Comparison of ENCODE assay signal across 8 cellular contexts in the genomic region with DNA sequence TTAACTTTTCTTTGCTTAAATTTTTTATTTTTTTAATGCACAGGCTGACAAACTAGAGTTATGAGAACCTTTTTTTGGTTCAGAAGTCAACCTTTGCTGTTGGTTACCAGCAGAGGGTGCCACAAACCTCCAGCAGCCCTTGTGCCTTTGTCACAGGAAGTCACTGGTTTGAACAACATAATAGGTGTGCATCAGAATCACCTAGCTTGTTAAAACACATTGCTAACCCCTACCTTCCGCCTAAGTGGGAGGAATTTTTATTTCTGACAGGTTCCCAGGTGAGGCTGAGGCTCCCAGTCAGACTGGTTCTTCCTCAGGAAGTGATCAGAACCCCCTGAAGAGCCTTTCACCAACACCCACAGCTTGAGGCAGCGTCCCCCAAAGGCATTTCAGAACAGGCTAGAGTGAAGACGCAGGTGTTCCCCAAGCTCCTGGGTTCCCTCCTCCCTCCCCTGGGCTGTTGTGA. TPM values are rescaled to one million over a fixed set of nuclear protein-coding genes. Genes with fewer than 3 reads are reported as not detected.
DNase-seq lines count a peak whose midpoint lies in the region; ATAC-seq and TF ChIP-seq lines count a peak whose summit lies in the region.

No MANE protein-coding gene starts in this region.

- H3K4me1 ChIP-seq in colonic mucosa: peaks cover 10% of the 10 kb centered on the region
- peaks cover 0 to 24% of the 10 kb centered on the region in 2 donors for H3K4me1 ChIP-seq in left lung

- ATAC-seq in GM18520 (IDR thresholded peaks at IDR 0.05; ENCODE audit: unreplicated experiment): peak; percentile 48
- ATAC-seq in left lung: peak; percentile 68
- no peak for ATAC-seq in HG03432 (IDR thresholded peaks at IDR 0.05; ENCODE audit: unreplicated experiment)

- in situ Hi-C loops in ACHN (cut with HindIII; ENCODE audit: low pct_ligation_motif_present, low pct_unique_long_range_greater_than_20kb, low sequenced_read_pairs): no loop called here

- intact Hi-C loops in colonic mucosa (cut with DNase I) (loop anchor here (2.0 kb wide), 1 partner anchor 43 kb away; no protein-coding TSS in a partner anchor), left lung (cut with DNase I) (loop anchor here in 1 of 2 donors (5.0 kb wide), 1 partner anchor 39 kb away; no protein-coding TSS in a partner anchor)

- no peak overlapping the region for H3K4me3 ChIP-seq in NB4 (ENCODE audit: low read depth, low read length)
- no peak overlapping the region for H3K4me3 ChIP-seq in colonic mucosa
- no peak overlapping the region for H3K4me3 ChIP-seq in left lung

- TF ChIP-seq CTCF in NB4 (IDR thresholded peaks at IDR 0.05; ENCODE audit: low read depth, low read length): peak; percentile 95
- TF ChIP-seq CTCF in colonic mucosa (IDR thresholded peaks at IDR 0.05): peak; percentile 68
- peak; percentile 41 to 53 for TF ChIP-seq CTCF in left lung (IDR thresholded peaks at IDR 0.05)

- H3K27me3 ChIP-seq in colonic mucosa: no peaks in the 10 kb centered on the region
- no peaks in the 10 kb centered on the region for H3K27me3 ChIP-seq in left lung

- H3K36me3 ChIP-seq in colonic mucosa (no peaks in the 10 kb centered on the region), left lung (peaks cover 0 to 2% of the 10 kb centered on the region in 2 donors)

- DNase-seq in ACHN (peak; percentile 68), NB4 (ENCODE audit: low read depth) (peak; percentile 75), colonic mucosa (peak; percentile 64), left lung (peak in 1 of 2 donors; percentile 40)
- peak; percentile 28 to 49 for DNase-seq in activated CD4-positive, alpha-beta T cell treated with anti-CD3 and anti-CD28 coated beads for 24 hours (ENCODE audit: low read depth in 2 of 2)
- peak; percentile 32 to 54 for DNase-seq in stimulated activated CD8-positive, alpha-beta memory T cell treated with anti-CD3 and anti-CD28 coated beads, Interleukin-15, amount 100 ng/mL, for 4 hours (ENCODE audit: low read depth in 2 of 2)

- H3K27ac ChIP-seq in colonic mucosa (peak overlapping the region; percentile 26), left lung (no peak overlapping the region)

- no peak for TF ChIP-seq POLR2A in NB4 (IDR thresholded peaks at IDR 0.05; ENCODE audit: extremely low read depth, insufficient read length)

- H3K9me3 ChIP-seq in colonic mucosa: no peaks in the 10 kb centered on the region
- no peaks in the 10 kb centered on the region for H3K9me3 ChIP-seq in left lung

- peak overlapping the region in 1 of 2 donors; percentile 46 for H3K9ac ChIP-seq in colonic mucosa (ENCODE audit: low read depth in 2 of 2, low read length in 2 of 2)

RNA-seq across cellular contexts. Expression of a gene that starts 22.6 kb away (rescaled TPM):
- 100 to 1,000 TPM; 314 to 430 TPM for total RNA-seq in colonic mucosa
- 100 to 1,000 TPM; 151 to 155 TPM for total RNA-seq in left lung

RNA-seq across cellular contexts. Expression of a gene that starts 47.8 kb away (rescaled TPM):
- total RNA-seq in colonic mucosa (100 to 1,000 TPM in 1 of 2 donors, 10 to 100 TPM in 1; 62.6 to 117 TPM), left lung (10 to 100 TPM; 18.6 to 26.5 TPM)
